Comparison of ENCODE assay signal across 3 cellular contexts in the genomic region with DNA sequence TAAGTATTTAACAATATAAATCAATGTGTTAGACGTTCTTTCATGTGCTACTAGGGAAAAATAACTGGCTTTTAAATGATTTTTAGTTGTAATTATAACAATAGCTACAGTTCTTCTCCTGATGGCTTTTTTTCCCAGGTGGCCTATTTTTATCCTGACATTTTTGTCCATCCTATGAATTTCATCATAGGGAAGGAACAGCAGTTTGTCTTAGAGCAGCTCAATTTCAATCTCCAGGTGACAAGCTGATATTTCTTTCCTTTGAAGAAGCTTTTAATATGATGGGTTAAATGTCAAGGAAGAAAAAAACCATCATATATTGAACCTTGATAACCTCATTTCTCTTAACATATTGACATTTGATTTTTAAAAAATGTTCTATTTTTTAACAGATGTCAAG.
"Had no signal": no experiment of that assay in that cellular context is flagged by ENCODE, and none has a peak within 500 bp of the region (broad histone marks: within the 10 kb centered on the region; RNA-seq: fewer than 3 reads in every experiment).

No MANE protein-coding gene starts in this region.

- H3K4me3 ChIP-seq: GM12878 had no signal

- DNase-seq: GDM1, GF-D8 had no signal
